ENCODE assay signal across 10 cellular contexts in genomic region chr19:23054456-23054855, GRCh38. TPM values are rescaled to one million over a fixed set of nuclear protein-coding genes. Genes with fewer than 3 reads are reported as not detected.
"Had no signal": no experiment of that assay in that cellular context is flagged by ENCODE, and none has a peak within 500 bp of the region (broad histone marks: within the 10 kb centered on the region; RNA-seq: fewer than 3 reads in every experiment).

No MANE protein-coding gene starts in this region.

- FAIRE-seq: HepG2, HTR-8/SVneo, K562 had no signal

- H3K4me1 Mint-ChIP-seq: IgD-negative memory B cell had no signal

- H3K36me3 Mint-ChIP-seq: IgD-negative memory B cell had no signal

- H3K27me3 Mint-ChIP-seq: IgD-negative memory B cell had no signal

- H3K4me3 ChIP-seq: K562 had no signal

- DNase-seq: IMR-90, KBM-7, KG1 had no signal

- H3K27ac Mint-ChIP-seq: IgD-negative memory B cell had no signal

- H3K4me3 Mint-ChIP-seq: IgD-negative memory B cell had no signal

- ATAC-seq: HepG2, K562 had no signal

- H3K27ac ChIP-seq: HL-60 had no signal

RNA-seq across cellular contexts. Expression of gene ZNF728, which starts 51.5 kb away (rescaled TPM):
- total RNA-seq: HepG2, HT-29, HT1080, IMR-90 had no signal
- polyA plus RNA-seq: HepG2, IgD-negative memory B cell, IMR-90 had no signal
